Comparison of ENCODE assay signal across 21 cellular contexts in genomic region chr2:207514451-207514850, GRCh38. TPM values are rescaled to one million over a fixed set of nuclear protein-coding genes. Genes with fewer than 3 reads are reported as not detected.
DNase-seq lines count a peak whose midpoint lies in the region; ATAC-seq and TF ChIP-seq lines count a peak whose summit lies in the region.
"Had no signal": no experiment of that assay in that cellular context is flagged by ENCODE, and none has a peak within 500 bp of the region (broad histone marks: within the 10 kb centered on the region; RNA-seq: fewer than 3 reads in every experiment).

No MANE protein-coding gene starts in this region.

- H3F3A ChIP-seq in smooth muscle cell (ENCODE audit: low read depth), result peaks cover 4% of the 10 kb centered on the region

- H3K4me1 ChIP-seq in esophagus squamous epithelium (peaks cover 6 to 41% (median 7%) of the 10 kb centered on the region in 3 donors), smooth muscle cell (ENCODE audit: low read depth) (peaks cover 15% of the 10 kb centered on the region)
- H3K4me1 ChIP-seq in CD8-positive, alpha-beta memory T cell (ENCODE audit: insufficient read depth, low read length), result no peaks in the 10 kb centered on the region
- H3K4me1 ChIP-seq: gastrocnemius medialis, stomach had no signal

- no peak overlapping the region for H3K4me3 Mint-ChIP-seq in activated CD8-positive, alpha-beta T cell treated with anti-CD3 and anti-CD28 coated beads for 36 hours
- H3K4me3 Mint-ChIP-seq in activated CD8-positive, alpha-beta T cell treated with anti-CD3 and anti-CD28 coated beads, Interleukin-2, amount 10 ng/mL, durations not matched to agents 7 days and 5 days, result no peak overlapping the region
- H3K4me3 Mint-ChIP-seq in activated T-helper 17 cell treated with anti-CD3 and anti-CD28 coated beads, Interleukin-2, amount 50 U/mL, for 72 hours, result peak overlapping the region; percentile 35
- H3K4me3 Mint-ChIP-seq in CD8-positive, alpha-beta memory T cell, result no peak overlapping the region
- H3K4me3 Mint-ChIP-seq: B cell, IgD-negative memory B cell, nephron, T-cell had no signal

- H3K27me3 ChIP-seq in esophagus squamous epithelium (no peaks in the 10 kb centered on the region), smooth muscle cell (ENCODE audit: low read depth) (no peaks in the 10 kb centered on the region)
- H3K27me3 ChIP-seq in CD8-positive, alpha-beta memory T cell (ENCODE audit: insufficient read depth, low read length, poor library complexity, severe bottlenecking), result no peaks in the 10 kb centered on the region
- H3K27me3 ChIP-seq: cardiac muscle cell, gastrocnemius medialis, stomach had no signal

- H3K27ac ChIP-seq in esophagus squamous epithelium (peak overlapping the region; percentile 12 to 70 (median 58)), smooth muscle cell (ENCODE audit: low read depth) (peak overlapping the region; percentile 91)
- no peak overlapping the region for H3K27ac ChIP-seq in CD8-positive, alpha-beta memory T cell (ENCODE audit: low read depth, low read length)
- H3K27ac ChIP-seq: gastrocnemius medialis had no signal

- H2AFZ ChIP-seq in smooth muscle cell (ENCODE audit: low read depth), result no peak overlapping the region

- peaks cover 8% of the 10 kb centered on the region for H3K36me3 Mint-ChIP-seq in activated CD8-positive, alpha-beta T cell treated with anti-CD3 and anti-CD28 coated beads for 36 hours (ENCODE audit: low read depth)
- peaks cover 1% of the 10 kb centered on the region for H3K36me3 Mint-ChIP-seq in activated CD8-positive, alpha-beta T cell treated with anti-CD3 and anti-CD28 coated beads, Interleukin-2, amount 10 ng/mL, durations not matched to agents 7 days and 5 days (ENCODE audit: low read depth)
- no peaks in the 10 kb centered on the region for H3K36me3 Mint-ChIP-seq in activated T-helper 17 cell treated with anti-CD3 and anti-CD28 coated beads, Interleukin-2, amount 50 U/mL, for 72 hours (ENCODE audit: low read depth)
- H3K36me3 Mint-ChIP-seq in CD8-positive, alpha-beta memory T cell, result peaks cover 0 to 7% (median 2%) of the 10 kb centered on the region in 3 donors

- no peaks in the 10 kb centered on the region for H3K79me2 ChIP-seq in smooth muscle cell (ENCODE audit: low read depth)

- POLR2A ChIA-PET in activated CD8-positive, alpha-beta T cell treated with anti-CD3 and anti-CD28 coated beads for 36 hours (lab: Charles Lee), result interaction anchor here (1.7 kb wide), 1 partner anchor 13 kb away, joined by 5 read pairs; no protein-coding TSS in a partner anchor
- POLR2A ChIA-PET in activated CD8-positive, alpha-beta T cell treated with anti-CD3 and anti-CD28 coated beads, Interleukin-2, amount 10 ng/mL, durations not matched to agents 7 days and 5 days (lab: Charles Lee), result interaction anchor here (2.1 kb wide), 1 partner anchor 15 kb away, joined by 9 read pairs; the partner anchor contains the start of gene CREB1
- POLR2A ChIA-PET in CD8-positive, alpha-beta memory T cell (lab: Charles Lee), result no interaction called here

- H3K36me3 ChIP-seq in esophagus squamous epithelium (no peaks in the 10 kb centered on the region), smooth muscle cell (ENCODE audit: low read depth) (no peaks in the 10 kb centered on the region)
- H3K36me3 ChIP-seq in CD8-positive, alpha-beta memory T cell (ENCODE audit: insufficient read depth, low read length), result no peaks in the 10 kb centered on the region
- H3K36me3 ChIP-seq: cardiac muscle cell, gastrocnemius medialis, stomach had no signal

- no peak for DNase-seq in activated CD8-positive, alpha-beta T cell treated with anti-CD3 and anti-CD28 coated beads for 36 hours
- no peak for DNase-seq in activated CD8-positive, alpha-beta T cell treated with anti-CD3 and anti-CD28 coated beads, Interleukin-2, amount 10 ng/mL, durations not matched to agents 7 days and 5 days
- DNase-seq in esophagus squamous epithelium (lab: John Stamatoyannopoulos, UW) (no peak), smooth muscle cell (lab: John Stamatoyannopoulos, UW; ENCODE audit: unreplicated experiment) (no peak)
- DNase-seq in activated effector memory CD4-positive, alpha-beta T cell treated with anti-CD3 and anti-CD28 coated beads, Interleukin-2, amount 50 U/mL, for 16 hours, result no peak
- DNase-seq in CD8-positive, alpha-beta memory T cell, result no peak
- DNase-seq: 8988T; activated T-cell treated with anti-CD3 and anti-CD28 coated beads for 4 hours; DMS79; gastrocnemius medialis; NCI-H748 treated with DMSO at 0.1 percent for 48 hours; Right ventricle myocardium superior; stimulated activated CD4-positive, alpha-beta T cell treated with anti-CD3 and anti-CD28 coated beads, Interleukin-4, amount 100 ng/mL, for 1 hour; stomach; T-cell had no signal

- H3K27me3 Mint-ChIP-seq in activated CD8-positive, alpha-beta T cell treated with anti-CD3 and anti-CD28 coated beads for 36 hours, result no peaks in the 10 kb centered on the region
- H3K27me3 Mint-ChIP-seq in activated CD8-positive, alpha-beta T cell treated with anti-CD3 and anti-CD28 coated beads, Interleukin-2, amount 10 ng/mL, durations not matched to agents 7 days and 5 days (ENCODE audit: low read depth), result no peaks in the 10 kb centered on the region
- H3K27me3 Mint-ChIP-seq in activated T-helper 17 cell treated with anti-CD3 and anti-CD28 coated beads, Interleukin-2, amount 50 U/mL, for 72 hours, result peaks cover 4% of the 10 kb centered on the region
- peaks cover 0 to 4% of the 10 kb centered on the region in 2 donors for H3K27me3 Mint-ChIP-seq in CD8-positive, alpha-beta memory T cell
- H3K27me3 Mint-ChIP-seq: B cell, IgD-negative memory B cell had no signal

- H3K4me1 Mint-ChIP-seq in activated CD8-positive, alpha-beta T cell treated with anti-CD3 and anti-CD28 coated beads for 36 hours (ENCODE audit: low read depth), result peaks cover 44% of the 10 kb centered on the region
- H3K4me1 Mint-ChIP-seq in activated CD8-positive, alpha-beta T cell treated with anti-CD3 and anti-CD28 coated beads, Interleukin-2, amount 10 ng/mL, durations not matched to agents 7 days and 5 days (ENCODE audit: low read depth), result peaks cover 16% of the 10 kb centered on the region
- H3K4me1 Mint-ChIP-seq in activated T-helper 17 cell treated with anti-CD3 and anti-CD28 coated beads, Interleukin-2, amount 50 U/mL, for 72 hours, result peaks cover 22% of the 10 kb centered on the region
- no peaks in the 10 kb centered on the region for H3K4me1 Mint-ChIP-seq in CD8-positive, alpha-beta memory T cell
- H3K4me1 Mint-ChIP-seq: B cell, nephron had no signal

- 68 to 75% methylated on average over 2 of the region's 2 CpGs for WGBS in esophagus squamous epithelium, 2 donors
- WGBS in smooth muscle cell (ENCODE audit: low lambda C conversion rate), result 80% methylated on average over 2 of the region's 2 CpGs

- peak overlapping the region; percentile 56 for H3K27ac Mint-ChIP-seq in activated CD8-positive, alpha-beta T cell treated with anti-CD3 and anti-CD28 coated beads for 36 hours
- H3K27ac Mint-ChIP-seq in activated CD8-positive, alpha-beta T cell treated with anti-CD3 and anti-CD28 coated beads, Interleukin-2, amount 10 ng/mL, durations not matched to agents 7 days and 5 days, result no peak overlapping the region
- H3K27ac Mint-ChIP-seq in activated T-helper 17 cell treated with anti-CD3 and anti-CD28 coated beads, Interleukin-2, amount 50 U/mL, for 72 hours, result peak overlapping the region; percentile 57
- H3K27ac Mint-ChIP-seq in CD8-positive, alpha-beta memory T cell, result no peak overlapping the region
- H3K27ac Mint-ChIP-seq: B cell, IgD-negative memory B cell, nephron, T-cell had no signal

- no peak for TF ChIP-seq CTCF in activated CD8-positive, alpha-beta T cell treated with anti-CD3 and anti-CD28 coated beads for 36 hours (IDR thresholded peaks at IDR 0.05)
- TF ChIP-seq CTCF in esophagus squamous epithelium (IDR thresholded peaks at IDR 0.05) (no peak), smooth muscle cell (IDR thresholded peaks at IDR 0.05; ENCODE audit: borderline replicate concordance, insufficient read depth, poor library complexity, severe bottlenecking) (no peak)

- no peak for TF ChIP-seq POLR2A in esophagus squamous epithelium (IDR thresholded peaks at IDR 0.05)

- H3K9me3 ChIP-seq in esophagus squamous epithelium (no peaks in the 10 kb centered on the region), smooth muscle cell (replicated peaks; ENCODE audit: low read depth) (no peaks in the 10 kb centered on the region)
- no peaks in the 10 kb centered on the region for H3K9me3 ChIP-seq in CD8-positive, alpha-beta memory T cell (ENCODE audit: low read length)
- H3K9me3 ChIP-seq: gastrocnemius medialis, stomach had no signal

- no peaks in the 10 kb centered on the region for H4K20me1 ChIP-seq in smooth muscle cell (ENCODE audit: low read depth)

- no peak overlapping the region for H3K4me3 ChIP-seq in esophagus squamous epithelium
- H3K4me3 ChIP-seq in smooth muscle cell, result no peak overlapping the region
- H3K4me3 ChIP-seq in CD8-positive, alpha-beta memory T cell (ENCODE audit: low read length), result no peak overlapping the region
- H3K4me3 ChIP-seq: cardiac muscle cell, gastrocnemius medialis, stomach had no signal

- ATAC-seq in activated CD8-positive, alpha-beta T cell treated with anti-CD3 and anti-CD28 coated beads for 36 hours, result no peak
- ATAC-seq in activated CD8-positive, alpha-beta T cell treated with anti-CD3 and anti-CD28 coated beads, Interleukin-2, amount 10 ng/mL, durations not matched to agents 7 days and 5 days, result no peak
- peak; percentile 22 for ATAC-seq in activated T-helper 17 cell treated with anti-CD3 and anti-CD28 coated beads, Interleukin-2, amount 50 U/mL, for 72 hours (replicated peaks)
- no peak for ATAC-seq in GM18907 (IDR thresholded peaks at IDR 0.05; ENCODE audit: unreplicated experiment)
- ATAC-seq: T-cell had no signal

- intact Hi-C loops in activated CD8-positive, alpha-beta T cell treated with anti-CD3 and anti-CD28 coated beads for 36 hours (cut with micrococcal nuclease), result no loop called here
- intact Hi-C loops in esophagus squamous epithelium (cut with DNase I), result no loop called here

- peaks cover 5% of the 10 kb centered on the region for H3K9me3 Mint-ChIP-seq in activated CD8-positive, alpha-beta T cell treated with anti-CD3 and anti-CD28 coated beads for 36 hours
- no peaks in the 10 kb centered on the region for H3K9me3 Mint-ChIP-seq in activated CD8-positive, alpha-beta T cell treated with anti-CD3 and anti-CD28 coated beads, Interleukin-2, amount 10 ng/mL, durations not matched to agents 7 days and 5 days (ENCODE audit: insufficient read depth)
- H3K9me3 Mint-ChIP-seq in activated T-helper 17 cell treated with anti-CD3 and anti-CD28 coated beads, Interleukin-2, amount 50 U/mL, for 72 hours, result no peaks in the 10 kb centered on the region
- H3K9me3 Mint-ChIP-seq in CD8-positive, alpha-beta memory T cell, result peaks cover 0 to 3% (median 0%) of the 10 kb centered on the region in 5 donors

- CTCF ChIA-PET in activated CD8-positive, alpha-beta T cell treated with anti-CD3 and anti-CD28 coated beads for 36 hours (lab: Charles Lee), result no interaction called here
- CTCF ChIA-PET in activated CD8-positive, alpha-beta T cell treated with anti-CD3 and anti-CD28 coated beads, Interleukin-2, amount 10 ng/mL, durations not matched to agents 7 days and 5 days (lab: Charles Lee), result no interaction called here
- CTCF ChIA-PET in CD8-positive, alpha-beta memory T cell (lab: Charles Lee), result no interaction called here

- peak overlapping the region; percentile 70 for H3K4me2 ChIP-seq in smooth muscle cell

- peak overlapping the region; percentile 46 for H3K9ac ChIP-seq in smooth muscle cell (ENCODE audit: low read depth)

RNA-seq across cellular contexts. Expression of gene CREB1, which starts 15.3 kb away (rescaled TPM):
- total RNA-seq in activated CD8-positive, alpha-beta T cell treated with anti-CD3 and anti-CD28 coated beads for 36 hours, result 10 to 100 TPM; 92.8 to 95.8 TPM
- 100 to 1,000 TPM in 1 of 2 experiments, 10 to 100 TPM in 1; 87.6 to 103 TPM for total RNA-seq in activated CD8-positive, alpha-beta T cell treated with anti-CD3 and anti-CD28 coated beads, Interleukin-2, amount 10 ng/mL, durations not matched to agents 7 days and 5 days
- total RNA-seq in activated T-helper 17 cell treated with anti-CD3 and anti-CD28 coated beads, Interleukin-2, amount 50 U/mL, for 72 hours, result 10 to 100 TPM; 84.2 to 97.5 TPM
- total RNA-seq in esophagus squamous epithelium, result 10 to 100 TPM; 33.9 to 44.3 (median 37.1) TPM
- total RNA-seq in smooth muscle cell, result 41.1 and 67.6 TPM in 2 replicates
- polyA plus RNA-seq in smooth muscle cell, result 19.0 and 23.8 TPM in 2 replicates
- total RNA-seq in CD8-positive, alpha-beta memory T cell, result 10 to 100 TPM; 95.4 to 96.2 TPM
- polyA plus RNA-seq in CD8-positive, alpha-beta memory T cell, result 60.2 TPM

Comparison
In these comparisons a context has a peak if more than half of its experiments do, and no peak if none do; other contexts are left out.
1. H3K27ac Mint-ChIP-seq: peak in activated CD8-positive, alpha-beta T cell treated with anti-CD3 and anti-CD28 coated beads for 36 hours (single experiment) and activated T-helper 17 cell treated with anti-CD3 and anti-CD28 coated beads, Interleukin-2, amount 50 U/mL, for 72 hours (single experiment); none in activated CD8-positive, alpha-beta T cell treated with anti-CD3 and anti-CD28 coated beads, Interleukin-2, amount 10 ng/mL, durations not matched to agents 7 days and 5 days (single experiment) and CD8-positive, alpha-beta memory T cell (0 of 8).